In the genomic region with DNA sequence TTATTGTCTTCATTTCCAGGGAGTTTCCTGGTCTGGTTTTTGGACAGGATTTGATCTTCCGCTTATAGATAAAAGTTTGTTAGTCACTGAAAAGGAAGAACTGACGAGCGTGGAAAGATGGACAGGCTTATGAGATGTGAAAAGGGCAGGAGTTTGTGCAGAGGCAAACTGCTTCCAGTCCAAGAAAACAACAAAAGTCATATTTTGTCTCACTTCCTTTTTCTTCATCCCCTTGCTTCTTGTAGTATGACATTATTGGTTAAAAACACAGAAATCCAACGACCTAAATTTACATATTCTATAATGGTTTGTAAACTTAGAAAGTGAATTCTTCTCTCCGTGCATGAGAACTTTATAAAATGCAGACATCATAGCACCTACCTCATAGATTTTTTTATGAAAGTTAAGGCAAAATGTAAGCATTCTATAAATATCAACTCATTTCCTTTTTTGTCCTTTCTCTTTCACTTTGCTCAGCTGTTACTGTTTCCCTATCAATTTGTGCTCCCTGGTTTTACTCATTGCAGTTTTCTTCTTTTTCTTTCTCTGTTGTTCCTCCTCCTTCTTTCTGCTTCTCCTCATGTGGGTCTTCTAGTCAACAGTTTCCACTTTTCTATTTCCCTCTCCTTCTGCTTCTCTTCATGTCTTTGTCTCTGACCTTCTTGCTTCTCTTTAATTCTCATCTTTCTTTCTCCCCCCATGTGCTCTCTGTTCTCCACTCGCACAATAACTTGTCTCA, we compare ENCODE assay signal across 1 cellular context.
TF ChIP-seq lines count a peak whose summit lies in the region.

No MANE protein-coding gene starts in this region.

TF ChIP-seq in GM23338, 12 proteins besides CTCF, POLR2A, EP300 and RAD21 (continued from another document):
- TF ChIP-seq, protein P1, sequence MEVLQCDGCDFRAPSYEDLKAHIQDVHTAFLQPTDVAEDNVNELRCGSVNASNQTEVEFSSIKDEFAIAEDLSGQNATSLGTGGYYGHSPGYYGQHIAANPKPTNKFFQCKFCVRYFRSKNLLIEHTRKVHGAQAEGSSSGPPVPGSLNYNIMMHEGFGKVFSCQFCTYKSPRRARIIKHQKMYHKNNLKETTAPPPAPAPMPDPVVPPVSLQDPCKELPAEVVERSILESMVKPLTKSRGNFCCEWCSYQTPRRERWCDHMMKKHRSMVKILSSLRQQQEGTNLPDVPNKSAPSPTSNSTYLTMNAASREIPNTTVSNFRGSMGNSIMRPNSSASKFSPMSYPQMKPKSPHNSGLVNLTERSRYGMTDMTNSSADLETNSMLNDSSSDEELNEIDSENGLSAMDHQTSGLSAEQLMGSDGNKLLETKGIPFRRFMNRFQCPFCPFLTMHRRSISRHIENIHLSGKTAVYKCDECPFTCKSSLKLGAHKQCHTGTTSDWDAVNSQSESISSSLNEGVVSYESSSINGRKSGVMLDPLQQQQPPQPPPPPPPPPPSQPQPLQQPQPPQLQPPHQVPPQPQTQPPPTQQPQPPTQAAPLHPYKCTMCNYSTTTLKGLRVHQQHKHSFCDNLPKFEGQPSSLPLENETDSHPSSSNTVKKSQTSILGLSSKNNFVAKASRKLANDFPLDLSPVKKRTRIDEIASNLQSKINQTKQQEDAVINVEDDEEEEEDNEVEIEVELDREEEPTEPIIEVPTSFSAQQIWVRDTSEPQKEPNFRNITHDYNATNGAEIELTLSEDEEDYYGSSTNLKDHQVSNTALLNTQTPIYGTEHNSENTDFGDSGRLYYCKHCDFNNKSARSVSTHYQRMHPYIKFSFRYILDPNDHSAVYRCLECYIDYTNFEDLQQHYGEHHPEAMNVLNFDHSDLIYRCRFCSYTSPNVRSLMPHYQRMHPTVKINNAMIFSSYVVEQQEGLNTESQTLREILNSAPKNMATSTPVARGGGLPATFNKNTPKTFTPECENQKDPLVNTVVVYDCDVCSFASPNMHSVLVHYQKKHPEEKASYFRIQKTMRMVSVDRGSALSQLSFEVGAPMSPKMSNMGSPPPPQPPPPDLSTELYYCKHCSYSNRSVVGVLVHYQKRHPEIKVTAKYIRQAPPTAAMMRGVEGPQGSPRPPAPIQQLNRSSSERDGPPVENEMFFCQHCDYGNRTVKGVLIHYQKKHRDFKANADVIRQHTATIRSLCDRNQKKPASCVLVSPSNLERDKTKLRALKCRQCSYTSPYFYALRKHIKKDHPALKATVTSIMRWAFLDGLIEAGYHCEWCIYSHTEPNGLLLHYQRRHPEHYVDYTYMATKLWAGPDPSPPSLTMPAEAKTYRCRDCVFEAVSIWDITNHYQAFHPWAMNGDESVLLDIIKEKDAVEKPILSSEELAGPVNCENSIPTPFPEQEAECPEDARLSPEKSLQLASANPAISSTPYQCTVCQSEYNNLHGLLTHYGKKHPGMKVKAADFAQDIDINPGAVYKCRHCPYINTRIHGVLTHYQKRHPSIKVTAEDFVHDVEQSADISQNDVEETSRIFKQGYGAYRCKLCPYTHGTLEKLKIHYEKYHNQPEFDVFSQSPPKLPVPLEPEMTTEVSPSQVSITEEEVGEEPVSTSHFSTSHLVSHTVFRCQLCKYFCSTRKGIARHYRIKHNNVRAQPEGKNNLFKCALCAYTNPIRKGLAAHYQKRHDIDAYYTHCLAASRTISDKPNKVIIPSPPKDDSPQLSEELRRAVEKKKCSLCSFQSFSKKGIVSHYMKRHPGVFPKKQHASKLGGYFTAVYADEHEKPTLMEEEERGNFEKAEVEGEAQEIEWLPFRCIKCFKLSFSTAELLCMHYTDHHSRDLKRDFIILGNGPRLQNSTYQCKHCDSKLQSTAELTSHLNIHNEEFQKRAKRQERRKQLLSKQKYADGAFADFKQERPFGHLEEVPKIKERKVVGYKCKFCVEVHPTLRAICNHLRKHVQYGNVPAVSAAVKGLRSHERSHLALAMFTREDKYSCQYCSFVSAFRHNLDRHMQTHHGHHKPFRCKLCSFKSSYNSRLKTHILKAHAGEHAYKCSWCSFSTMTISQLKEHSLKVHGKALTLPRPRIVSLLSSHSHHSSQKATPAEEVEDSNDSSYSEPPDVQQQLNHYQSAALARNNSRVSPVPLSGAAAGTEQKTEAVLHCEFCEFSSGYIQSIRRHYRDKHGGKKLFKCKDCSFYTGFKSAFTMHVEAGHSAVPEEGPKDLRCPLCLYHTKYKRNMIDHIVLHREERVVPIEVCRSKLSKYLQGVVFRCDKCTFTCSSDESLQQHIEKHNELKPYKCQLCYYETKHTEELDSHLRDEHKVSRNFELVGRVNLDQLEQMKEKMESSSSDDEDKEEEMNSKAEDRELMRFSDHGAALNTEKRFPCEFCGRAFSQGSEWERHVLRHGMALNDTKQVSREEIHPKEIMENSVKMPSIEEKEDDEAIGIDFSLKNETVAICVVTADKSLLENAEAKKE (CRISPR knock-in tag; IDR thresholded peaks at IDR 0.05): no peak
- TF ChIP-seq, protein P2, sequence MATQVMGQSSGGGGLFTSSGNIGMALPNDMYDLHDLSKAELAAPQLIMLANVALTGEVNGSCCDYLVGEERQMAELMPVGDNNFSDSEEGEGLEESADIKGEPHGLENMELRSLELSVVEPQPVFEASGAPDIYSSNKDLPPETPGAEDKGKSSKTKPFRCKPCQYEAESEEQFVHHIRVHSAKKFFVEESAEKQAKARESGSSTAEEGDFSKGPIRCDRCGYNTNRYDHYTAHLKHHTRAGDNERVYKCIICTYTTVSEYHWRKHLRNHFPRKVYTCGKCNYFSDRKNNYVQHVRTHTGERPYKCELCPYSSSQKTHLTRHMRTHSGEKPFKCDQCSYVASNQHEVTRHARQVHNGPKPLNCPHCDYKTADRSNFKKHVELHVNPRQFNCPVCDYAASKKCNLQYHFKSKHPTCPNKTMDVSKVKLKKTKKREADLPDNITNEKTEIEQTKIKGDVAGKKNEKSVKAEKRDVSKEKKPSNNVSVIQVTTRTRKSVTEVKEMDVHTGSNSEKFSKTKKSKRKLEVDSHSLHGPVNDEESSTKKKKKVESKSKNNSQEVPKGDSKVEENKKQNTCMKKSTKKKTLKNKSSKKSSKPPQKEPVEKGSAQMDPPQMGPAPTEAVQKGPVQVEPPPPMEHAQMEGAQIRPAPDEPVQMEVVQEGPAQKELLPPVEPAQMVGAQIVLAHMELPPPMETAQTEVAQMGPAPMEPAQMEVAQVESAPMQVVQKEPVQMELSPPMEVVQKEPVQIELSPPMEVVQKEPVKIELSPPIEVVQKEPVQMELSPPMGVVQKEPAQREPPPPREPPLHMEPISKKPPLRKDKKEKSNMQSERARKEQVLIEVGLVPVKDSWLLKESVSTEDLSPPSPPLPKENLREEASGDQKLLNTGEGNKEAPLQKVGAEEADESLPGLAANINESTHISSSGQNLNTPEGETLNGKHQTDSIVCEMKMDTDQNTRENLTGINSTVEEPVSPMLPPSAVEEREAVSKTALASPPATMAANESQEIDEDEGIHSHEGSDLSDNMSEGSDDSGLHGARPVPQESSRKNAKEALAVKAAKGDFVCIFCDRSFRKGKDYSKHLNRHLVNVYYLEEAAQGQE (IDR thresholded peaks at IDR 0.05; ENCODE audit: unreplicated experiment): no peak
- TF ChIP-seq ZNF114 (CRISPR knock-in tag; IDR thresholded peaks at IDR 0.05): no peak
- TF ChIP-seq, protein P3, sequence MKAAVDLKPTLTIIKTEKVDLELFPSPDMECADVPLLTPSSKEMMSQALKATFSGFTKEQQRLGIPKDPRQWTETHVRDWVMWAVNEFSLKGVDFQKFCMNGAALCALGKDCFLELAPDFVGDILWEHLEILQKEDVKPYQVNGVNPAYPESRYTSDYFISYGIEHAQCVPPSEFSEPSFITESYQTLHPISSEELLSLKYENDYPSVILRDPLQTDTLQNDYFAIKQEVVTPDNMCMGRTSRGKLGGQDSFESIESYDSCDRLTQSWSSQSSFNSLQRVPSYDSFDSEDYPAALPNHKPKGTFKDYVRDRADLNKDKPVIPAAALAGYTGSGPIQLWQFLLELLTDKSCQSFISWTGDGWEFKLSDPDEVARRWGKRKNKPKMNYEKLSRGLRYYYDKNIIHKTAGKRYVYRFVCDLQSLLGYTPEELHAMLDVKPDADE (IDR thresholded peaks at IDR 0.05): no peak
